Comparison of ENCODE assay signal across 4 cellular contexts in the genomic region with DNA sequence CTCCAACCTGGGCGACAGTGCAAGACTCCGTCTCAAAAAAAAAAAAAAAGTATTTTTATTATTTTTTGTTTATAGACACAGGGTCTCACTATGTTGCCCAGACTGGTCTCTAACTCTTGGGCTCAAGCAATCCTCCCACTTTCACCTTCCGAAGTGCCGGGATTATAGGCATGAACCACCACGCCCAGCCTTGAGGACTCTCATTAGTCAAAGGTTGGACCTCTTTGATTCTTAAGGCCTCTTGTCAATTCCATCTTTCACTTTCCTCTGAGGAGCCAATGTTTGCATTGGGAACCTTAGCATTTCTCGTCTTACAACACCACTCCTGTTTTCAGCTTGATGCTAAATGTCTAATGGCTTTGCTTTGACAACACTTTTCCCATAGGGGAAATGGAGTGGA.
"Had no signal": no experiment of that assay in that cellular context is flagged by ENCODE, and none has a peak within 500 bp of the region (broad histone marks: within the 10 kb centered on the region; RNA-seq: fewer than 3 reads in every experiment).

No MANE protein-coding gene starts in this region.

- DNase-seq: H9, HCEC 1CT, IMR-90 had no signal

- ATAC-seq: GM23338 had no signal

- H3K4me3 ChIP-seq: GM23338 had no signal

- H3K4me1 Mint-ChIP-seq: GM23338, H9 had no signal

- H3K4me3 Mint-ChIP-seq: GM23338, H9 had no signal

- H3K27ac Mint-ChIP-seq: GM23338, H9 had no signal

- H3K9me3 Mint-ChIP-seq: GM23338, H9 had no signal
